ENCODE assay signal across 16 cellular contexts in genomic region chr17:74778960-74779359, GRCh38. TPM values are rescaled to one million over a fixed set of nuclear protein-coding genes. Genes with fewer than 3 reads are reported as not detected.
DNase-seq lines count a peak whose midpoint lies in the region; ATAC-seq and TF ChIP-seq lines count a peak whose summit lies in the region.
"Had no signal": no experiment of that assay in that cellular context is flagged by ENCODE, and none has a peak within 500 bp of the region (broad histone marks: within the 10 kb centered on the region; RNA-seq: fewer than 3 reads in every experiment).

No MANE protein-coding gene starts in this region.

- no peak overlapping the region for H4K8ac ChIP-seq in IMR-90 (ENCODE audit: low read depth in 2 of 2, low read length in 2 of 2)

- H3K9me3 Mint-ChIP-seq in CD14-positive monocyte = no peaks in the 10 kb centered on the region
- no peaks in the 10 kb centered on the region for H3K9me3 Mint-ChIP-seq in activated CD8-positive, alpha-beta T cell treated with anti-CD3 and anti-CD28 coated beads for 36 hours
- H3K9me3 Mint-ChIP-seq: memory B cell had no signal

- H3K79me1 ChIP-seq in IMR-90 (ENCODE audit: low read depth in 1 of 2, low read length in 2 of 2) = peaks cover 23 to 53% of the 10 kb centered on the region in 2 experiments

- POLR2A ChIA-PET in IMR-90 (lab: Charles Lee; ENCODE audit: unreplicated experiment) = no interaction called here
- POLR2A ChIA-PET in activated CD8-positive, alpha-beta T cell treated with anti-CD3 and anti-CD28 coated beads for 36 hours (lab: Charles Lee) = interaction anchor here (0.9 to 3.2 kb wide), 8 partner anchors 9 to 94 kb away, joined by 3 to 21 read pairs (median 4); partner anchors contain the start of genes FDXR and NHERF1

- H3K18ac ChIP-seq in IMR-90 (ENCODE audit: low read depth, low read length) = no peak overlapping the region

- CTCF ChIA-PET in IMR-90 (lab: Yijun Ruan, JAX) = interaction anchor here (0.6 to 1.4 kb wide), 2 partner anchors 13 to 180 kb away, joined by 8 to 11 read pairs; no protein-coding TSS in a partner anchor
- CTCF ChIA-PET in activated CD8-positive, alpha-beta T cell treated with anti-CD3 and anti-CD28 coated beads for 36 hours (lab: Charles Lee) = interaction anchor here (0.7 to 6.5 kb wide), 10 partner anchors 8 to 122 kb away, joined by 3 to 76 read pairs (median 7); partner anchors contain the start of gene RAB37

- H2AFZ ChIP-seq in IMR-90 (replicated peaks; ENCODE audit: low read length, poor library complexity) = no peak overlapping the region

- WGBS in IMR-90 (ENCODE audit: extremely low coverage in 2 of 2, insufficient read length in 1 of 2), 2 experiments = 29% methylated on average over 1 of the region's 5 CpGs; no CpG with 5 or more reads in 1 of the 2 experiments

- H2AK5ac ChIP-seq in IMR-90 (ENCODE audit: low read depth, low read length) = no peak overlapping the region

- H3K14ac ChIP-seq in IMR-90 (replicated peaks; ENCODE audit: low read depth, low read length) = no peak overlapping the region

- no peak overlapping the region for H2BK120ac ChIP-seq in IMR-90 (ENCODE audit: low read depth, low read length)

- H3K27me3 ChIP-seq in IMR-90 (ENCODE audit: control insufficient read depth, insufficient read depth, low read length) = no peaks in the 10 kb centered on the region
- no peaks in the 10 kb centered on the region for H3K27me3 ChIP-seq in left lung

- no peak for TF ChIP-seq POLR2A in IMR-90 (IDR thresholded peaks at IDR 0.05; ENCODE audit: low read depth, low read length)

- no peak overlapping the region for H3K4me2 ChIP-seq in IMR-90 (ENCODE audit: low read depth, low read length)

- H4K91ac ChIP-seq in IMR-90 (ENCODE audit: insufficient read depth, low read depth, low read length) = no peak overlapping the region

- BruUV-seq in IMR-90 (replicated peaks; lab: Mats Ljungman, UMichigan) = no TSS peak

- no peak overlapping the region for H2BK20ac ChIP-seq in IMR-90 (ENCODE audit: low read depth, low read length)

- H3K9me3 ChIP-seq in IMR-90 (ENCODE audit: control insufficient read depth, insufficient read depth, low read length) (no peaks in the 10 kb centered on the region), left lung (no peaks in the 10 kb centered on the region)
- H3K9me3 ChIP-seq: prostate gland had no signal

- H3K4ac ChIP-seq in IMR-90 (ENCODE audit: low read depth, low read length) = no peak overlapping the region

- H3K36me3 ChIP-seq in IMR-90 (ENCODE audit: control insufficient read depth, insufficient read depth, low read length) (peaks cover 9% of the 10 kb centered on the region), left lung (peaks cover 0 to 20% of the 10 kb centered on the region in 2 donors)

- no peak overlapping the region for H3K23ac ChIP-seq in IMR-90 (ENCODE audit: low read depth, low read length)

- H3K36me3 Mint-ChIP-seq in CD14-positive monocyte = peaks cover 49 to 50% of the 10 kb centered on the region in 2 donors
- H3K36me3 Mint-ChIP-seq in activated CD8-positive, alpha-beta T cell treated with anti-CD3 and anti-CD28 coated beads for 36 hours (ENCODE audit: low read depth) = peaks cover 22% of the 10 kb centered on the region

- H3K9ac ChIP-seq in IMR-90 (ENCODE audit: low read depth, low read length) = no peak overlapping the region

- peak overlapping the region; percentile 75 to 95 for H3K4me3 Mint-ChIP-seq in CD14-positive monocyte
- peak overlapping the region; percentile 23 for H3K4me3 Mint-ChIP-seq in activated CD8-positive, alpha-beta T cell treated with anti-CD3 and anti-CD28 coated beads for 36 hours

- H4K5ac ChIP-seq in IMR-90 (ENCODE audit: low read depth, low read length) = no peak overlapping the region

- H3K27ac ChIP-seq in IMR-90 (ENCODE audit: insufficient read depth, low read length) (no peak overlapping the region), left lung (peak overlapping the region; percentile 33 to 74)
- H3K27ac ChIP-seq: prostate gland, VCaP had no signal

- dilution Hi-C loops in IMR-90 (cut with HindIII; ENCODE audit: low sequenced_read_pairs, unreplicated experiment) = no loop called here

- H3K4me3 ChIP-seq in IMR-90 (ENCODE audit: insufficient read depth, low read depth, low read length) = no peak overlapping the region
- H3K4me3 ChIP-seq in left lung = no peak overlapping the region
- H3K4me3 ChIP-seq: prostate gland had no signal

- H3K27ac Mint-ChIP-seq in CD14-positive monocyte = peak overlapping the region; percentile 99 to 100 (median 100)
- H3K27ac Mint-ChIP-seq in activated CD8-positive, alpha-beta T cell treated with anti-CD3 and anti-CD28 coated beads for 36 hours = peak overlapping the region; percentile 94

- no peak overlapping the region for H3K56ac ChIP-seq in IMR-90 (ENCODE audit: extremely low read depth, insufficient read depth, low read length)

- H3K4me1 ChIP-seq in IMR-90 (ENCODE audit: control insufficient read depth, insufficient read depth, low read length) (peaks cover 7% of the 10 kb centered on the region), left lung (peaks cover 17 to 65% of the 10 kb centered on the region in 2 donors)

- peaks cover 85% of the 10 kb centered on the region for H3K4me1 Mint-ChIP-seq in CD14-positive monocyte
- peaks cover 56% of the 10 kb centered on the region for H3K4me1 Mint-ChIP-seq in activated CD8-positive, alpha-beta T cell treated with anti-CD3 and anti-CD28 coated beads for 36 hours (ENCODE audit: low read depth)

- TF ChIP-seq RAD21 in IMR-90 (IDR thresholded peaks at IDR 0.05; ENCODE audit: low read length) = no peak

- no peak overlapping the region for H2BK15ac ChIP-seq in IMR-90 (ENCODE audit: low read depth, low read length)

- ATAC-seq in IMR-90 (ENCODE audit: low read depth) (no peak), left lung (no peak), GM18502 (IDR thresholded peaks at IDR 0.05; ENCODE audit: poor library complexity, unreplicated experiment) (no peak), HG03354 (IDR thresholded peaks at IDR 0.05; ENCODE audit: poor library complexity, severe bottlenecking, unreplicated experiment) (no peak), HG02885 (IDR thresholded peaks at IDR 0.05; ENCODE audit: poor library complexity, unreplicated experiment) (no peak), GM19395 (IDR thresholded peaks at IDR 0.05; ENCODE audit: unreplicated experiment) (no peak)
- ATAC-seq in activated CD8-positive, alpha-beta T cell treated with anti-CD3 and anti-CD28 coated beads for 36 hours = no peak
- ATAC-seq: PC-3 had no signal

- H2AK9ac ChIP-seq in IMR-90 (replicated peaks; ENCODE audit: low read depth, low read length, poor library complexity) = no peak overlapping the region

- H2BK5ac ChIP-seq in IMR-90 (ENCODE audit: low read depth, low read length, poor library complexity, severe bottlenecking) = no peak overlapping the region

- TF ChIP-seq CTCF in CD14-positive monocyte (IDR thresholded peaks at IDR 0.05) = no peak
- no peak for TF ChIP-seq CTCF in IMR-90 (conservative IDR thresholded peaks at IDR 0.05; ENCODE audit: low read depth, low read length)
- no peak for TF ChIP-seq CTCF in activated CD8-positive, alpha-beta T cell treated with anti-CD3 and anti-CD28 coated beads for 36 hours (IDR thresholded peaks at IDR 0.05)
- no peak for TF ChIP-seq CTCF in left lung (IDR thresholded peaks at IDR 0.05)

- no peaks in the 10 kb centered on the region for H3K9me1 ChIP-seq in IMR-90 (ENCODE audit: insufficient read depth, low read length)

- DNase-seq in CD14-positive monocyte (ENCODE audit: low spot score) (no peak), IMR-90 (peak; percentile 72), left lung (no peak)
- no peak for DNase-seq in activated CD8-positive, alpha-beta T cell treated with anti-CD3 and anti-CD28 coated beads for 36 hours
- DNase-seq: activated gamma-delta T cell treated with Interleukin-2 at 50 U/mL for 16 hours; effector CD4-positive, alpha-beta T cell; hippocampal formation; NCI-H2081; PC-3 had no signal

- in situ Hi-C loops in IMR-90 (cut with MboI; ENCODE audit: low sequenced_read_pairs) = no loop called here

- peaks cover 9% of the 10 kb centered on the region; the same call in 1 of the 2 replicates for H4K20me1 ChIP-seq in IMR-90 (ENCODE audit: insufficient read depth, low read length)

- peaks cover 0 to 4% (median 2%) of the 10 kb centered on the region in 3 donors for H3K27me3 Mint-ChIP-seq in CD14-positive monocyte (ENCODE audit: low read depth in 3 of 3)
- H3K27me3 Mint-ChIP-seq in activated CD8-positive, alpha-beta T cell treated with anti-CD3 and anti-CD28 coated beads for 36 hours = no peaks in the 10 kb centered on the region
- H3K27me3 Mint-ChIP-seq: memory B cell had no signal

- intact Hi-C loops in CD14-positive monocyte (cut with micrococcal nuclease) = loop anchor here (2.0 kb wide), 1 partner anchor 30 kb away; the partner anchor contains the start of gene NHERF1 (in 2 of the 2)
- intact Hi-C loops in IMR-90 (cut with micrococcal nuclease) = no loop called here
- intact Hi-C loops in activated CD8-positive, alpha-beta T cell treated with anti-CD3 and anti-CD28 coated beads for 36 hours (cut with micrococcal nuclease) = no loop called here
- intact Hi-C loops in left lung (cut with DNase I) = no loop called here

TF ChIP-seq in IMR-90, 13 proteins besides CTCF, POLR2A, EP300 and RAD21 (continues in another document):
- TF ChIP-seq RCOR1 (IDR thresholded peaks at IDR 0.05; ENCODE audit: insufficient replicate concordance, low read length) = no peak

RNA-seq across cellular contexts. Expression of gene NAT9, which starts 2.8 kb away (rescaled TPM):
- polyA plus RNA-seq in CD14-positive monocyte (1 to 10 TPM; 7.1 to 7.8 TPM), IMR-90 (2012; rRNA removed) (60.7 and 62.0 TPM in 2 replicates)
- total RNA-seq in IMR-90 (2012; rRNA removed) (25.8 and 48.9 TPM in 2 replicates), left lung (10 to 100 TPM; 42.8 to 45.8 TPM)
- polyA plus RNA-seq in IMR-90 (2012; cell fraction: cytosol; rRNA removed) = 37.4 and 41.6 TPM in 2 replicates
- polyA plus RNA-seq in IMR-90 (2012; cell fraction: nucleus; rRNA removed; ENCODE audit: low replicate concordance) = 399 and 532 TPM in 2 replicates
- 10 to 100 TPM; 35.5 to 42.4 TPM for total RNA-seq in activated CD8-positive, alpha-beta T cell treated with anti-CD3 and anti-CD28 coated beads for 36 hours

RNA-seq across cellular contexts. Expression of gene NHERF1, which starts 30.5 kb away (rescaled TPM):
- 100 to 1,000 TPM; 131 to 149 TPM for polyA plus RNA-seq in CD14-positive monocyte
- total RNA-seq in IMR-90 (2012; rRNA removed) = 3.3 and 3.8 TPM in 2 replicates
- 11.8 and 14.5 TPM in 2 replicates for polyA plus RNA-seq in IMR-90 (2012; rRNA removed)
- polyA plus RNA-seq in IMR-90 (2012; cell fraction: cytosol; rRNA removed) = 12.1 and 16.9 TPM in 2 replicates
- 8.0 and 9.1 TPM in 2 replicates for polyA plus RNA-seq in IMR-90 (2012; cell fraction: nucleus; rRNA removed; ENCODE audit: low replicate concordance)
- 100 to 1,000 TPM; 143 to 150 TPM for total RNA-seq in activated CD8-positive, alpha-beta T cell treated with anti-CD3 and anti-CD28 coated beads for 36 hours
- 10 to 100 TPM; 25.5 to 37.5 TPM for total RNA-seq in left lung

RNA-seq across cellular contexts. Expression of gene RAB37, which starts 41.9 kb away (rescaled TPM):
- polyA plus RNA-seq in CD14-positive monocyte = 10 to 100 TPM; 26.8 to 40.9 TPM
- not detected in 2 replicates for total RNA-seq in IMR-90 (2012; rRNA removed)
- 0.19 TPM in 1 of 2 replicates, not detected in the other for polyA plus RNA-seq in IMR-90 (2012; rRNA removed)
- polyA plus RNA-seq in IMR-90 (2012; cell fraction: cytosol; rRNA removed) = 0.09 and 0.10 TPM in 2 replicates
- polyA plus RNA-seq in IMR-90 (2012; cell fraction: nucleus; rRNA removed; ENCODE audit: low replicate concordance) = 0.12 and 0.16 TPM in 2 replicates
- 1 to 10 TPM; 6.6 to 6.7 TPM for total RNA-seq in activated CD8-positive, alpha-beta T cell treated with anti-CD3 and anti-CD28 coated beads for 36 hours
- total RNA-seq in left lung = 1 to 10 TPM; 3.2 to 4.8 TPM

Comparison
In these comparisons a context has a peak if more than half of its experiments do, and no peak if none do; other contexts are left out.
1. intact Hi-C loops: an anchor here in CD14-positive monocyte (2.0 kb wide); none called in IMR-90, activated CD8-positive, alpha-beta T cell treated with anti-CD3 and anti-CD28 coated beads for 36 hours and left lung.